19 cellular contexts compared by ENCODE assay signal in the genomic region with DNA sequence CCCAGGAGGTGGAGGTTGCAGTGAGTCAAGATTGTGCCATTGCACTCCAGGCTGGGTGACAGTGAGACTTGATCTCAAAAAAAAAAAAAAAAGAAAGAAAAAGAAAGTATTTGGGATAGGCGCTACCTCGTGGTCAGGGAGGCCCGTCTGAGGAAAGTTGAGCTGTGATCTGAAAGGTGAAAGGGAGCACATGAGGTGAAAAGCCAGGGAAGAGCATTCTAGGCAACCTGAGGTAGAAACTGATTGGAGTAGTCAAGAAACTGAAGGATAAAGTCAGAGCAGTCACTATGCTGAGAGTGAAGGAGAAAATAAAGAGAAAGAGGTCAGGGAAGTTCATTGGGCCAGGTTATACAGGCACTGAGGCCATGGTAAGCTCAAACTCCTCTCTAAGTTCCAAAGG.
"Had no signal": no experiment of that assay in that cellular context is flagged by ENCODE, and none has a peak within 500 bp of the region (broad histone marks: within the 10 kb centered on the region; RNA-seq: fewer than 3 reads in every experiment).

No MANE protein-coding gene starts in this region.

- DNase-seq: activated B cell treated with CpG ODN at 0.5 μM for 24 hours; activated CD4-positive, alpha-beta T cell treated with anti-CD3 and anti-CD28 coated beads, Interleukin-2, amount 10 ng/mL, durations not matched to agents 7 days and 5 days; activated T-cell treated with anti-CD3 and anti-CD28 coated beads, Interleukin-2, amount 50 U/mL, for 48 hours; cortex of kidney; effector memory CD8-positive, alpha-beta T cell; gastrocnemius medialis; heart right ventricle; left ventricle myocardium superior; mesendoderm; stimulated activated CD4-positive, alpha-beta T cell treated with anti-CD3 and anti-CD28 coated beads, Interleukin-4, amount 100 ng/mL, for 1 hour; stimulated activated CD8-positive, alpha-beta memory T cell treated with anti-CD3 and anti-CD28 coated beads, Interleukin-4, amount 100 ng/mL, for 48 hours; T-cell; tibial artery had no signal

- H3K9me3 Mint-ChIP-seq: activated B cell treated with CpG ODN at 0.5 μM for 24 hours; activated CD4-positive, alpha-beta T cell treated with anti-CD3 and anti-CD28 coated beads, Interleukin-2, amount 10 ng/mL, durations not matched to agents 7 days and 5 days; effector memory CD8-positive, alpha-beta T cell; T-cell had no signal

- H3K27me3 ChIP-seq: ascending aorta, gastrocnemius medialis, heart right ventricle, tibial artery, vagina had no signal

- H3K4me3 Mint-ChIP-seq: activated B cell treated with CpG ODN at 0.5 μM for 24 hours; activated CD4-positive, alpha-beta T cell treated with anti-CD3 and anti-CD28 coated beads, Interleukin-2, amount 10 ng/mL, durations not matched to agents 7 days and 5 days; activated naive CD8-positive, alpha-beta T cell; effector memory CD8-positive, alpha-beta T cell; T-cell had no signal

- H3K27ac ChIP-seq: ascending aorta, epithelial cell of prostate, gastrocnemius medialis, heart right ventricle, parathyroid adenoma, SK-N-MC, tibial artery, vagina had no signal

- H3K27me3 Mint-ChIP-seq: activated B cell treated with CpG ODN at 0.5 μM for 24 hours; activated CD4-positive, alpha-beta T cell treated with anti-CD3 and anti-CD28 coated beads, Interleukin-2, amount 10 ng/mL, durations not matched to agents 7 days and 5 days; activated naive CD8-positive, alpha-beta T cell; effector memory CD8-positive, alpha-beta T cell; T-cell had no signal

- H3K27ac Mint-ChIP-seq: activated B cell treated with CpG ODN at 0.5 μM for 24 hours; activated CD4-positive, alpha-beta T cell treated with anti-CD3 and anti-CD28 coated beads, Interleukin-2, amount 10 ng/mL, durations not matched to agents 7 days and 5 days; activated naive CD8-positive, alpha-beta T cell had no signal

- ATAC-seq: effector memory CD8-positive, alpha-beta T cell; gastrocnemius medialis; heart right ventricle; left ventricle myocardium superior; T-cell had no signal
